ENCODE assay signal across 8 cellular contexts in genomic region chr15:90412356-90413194, GRCh38. TPM values are rescaled to one million over a fixed set of nuclear protein-coding genes. Genes with fewer than 3 reads are reported as not detected.
DNase-seq lines count a peak whose midpoint lies in the region; ATAC-seq and TF ChIP-seq lines count a peak whose summit lies in the region.

No MANE protein-coding gene starts in this region.

- H3K36me3 Mint-ChIP-seq in activated CD8-positive, alpha-beta T cell treated with anti-CD3 and anti-CD28 coated beads for 36 hours (ENCODE audit: low read depth), result peaks cover 52% of the 10 kb centered on the region

- intact Hi-C loops in activated CD8-positive, alpha-beta T cell treated with anti-CD3 and anti-CD28 coated beads for 36 hours (cut with micrococcal nuclease), result no loop called here
- intact Hi-C loops in stomach (cut with DNase I; ENCODE audit: low total_unique reads), result no loop called here

- ATAC-seq in GM21723 (IDR thresholded peaks at IDR 0.05; ENCODE audit: unreplicated experiment), result peak; percentile 95
- ATAC-seq in activated CD8-positive, alpha-beta T cell treated with anti-CD3 and anti-CD28 coated beads for 36 hours, result peak; percentile 25

- H3K36me3 ChIP-seq in stomach (peaks cover 0 to 4% (median 0%) of the 10 kb centered on the region in 4 donors), SJCRH30 (0 out of 2 replicates have a peak, but pooled peaks cover 4% of the 10 kb centered on the region)

- 23 to 46% (median 35%) methylated on average over 3 of the region's 3 CpGs for WGBS in stomach, 5 donors

- CTCF ChIA-PET in activated CD8-positive, alpha-beta T cell treated with anti-CD3 and anti-CD28 coated beads for 36 hours (lab: Charles Lee), result interaction anchor here (0.9 to 1.4 kb wide), 5 partner anchors 12 to 93 kb away, joined by 3 to 4 read pairs (median 3); no protein-coding TSS in a partner anchor

- peak; percentile 55 for DNase-seq in GF-D8 (lab: John Stamatoyannopoulos, UW)
- peak; percentile 64 for DNase-seq in KBM-7
- DNase-seq in activated CD8-positive, alpha-beta T cell treated with anti-CD3 and anti-CD28 coated beads for 36 hours, result peak; percentile 37
- peak; percentile 56 for DNase-seq in iPS DF 4.7 (ENCODE audit: extremely low read depth, low spot score)
- DNase-seq in stomach, result peak; percentile 59
- DNase-seq in epidermal melanocyte (ENCODE audit: insufficient read length, low spot score), result no peak
- DNase-seq in SJCRH30, result no peak

- peaks cover 12% of the 10 kb centered on the region for H3K9me3 Mint-ChIP-seq in activated CD8-positive, alpha-beta T cell treated with anti-CD3 and anti-CD28 coated beads for 36 hours

- POLR2A ChIA-PET in activated CD8-positive, alpha-beta T cell treated with anti-CD3 and anti-CD28 coated beads for 36 hours (lab: Charles Lee), result interaction anchor here (0.5 to 1.2 kb wide), 4 partner anchors 8 to 154 kb away, joined by 3 to 4 read pairs (median 4); no protein-coding TSS in a partner anchor

- H3K27me3 Mint-ChIP-seq in activated CD8-positive, alpha-beta T cell treated with anti-CD3 and anti-CD28 coated beads for 36 hours, result no peaks in the 10 kb centered on the region

- no peak for TF ChIP-seq CTCF in activated CD8-positive, alpha-beta T cell treated with anti-CD3 and anti-CD28 coated beads for 36 hours (IDR thresholded peaks at IDR 0.05)
- TF ChIP-seq CTCF in stomach (IDR thresholded peaks at IDR 0.05), result no peak

- no peak for TF ChIP-seq POLR2A in stomach (IDR thresholded peaks at IDR 0.05)

- H3K4me1 Mint-ChIP-seq in activated CD8-positive, alpha-beta T cell treated with anti-CD3 and anti-CD28 coated beads for 36 hours (ENCODE audit: low read depth), result peaks cover 77% of the 10 kb centered on the region

- in situ Hi-C loops in KBM-7 (cut with MboI; ENCODE audit: low pct_unique_long_range_greater_than_20kb, low sequenced_read_pairs), result no loop called here

- H3K4me3 Mint-ChIP-seq in activated CD8-positive, alpha-beta T cell treated with anti-CD3 and anti-CD28 coated beads for 36 hours, result no peak overlapping the region

- peak overlapping the region in 4 of 5 donors; percentile 43 to 83 (median 62) for H3K27ac ChIP-seq in stomach
- no peak overlapping the region for H3K27ac ChIP-seq in SJCRH30

- peak overlapping the region in 1 of 4 donors; percentile 5 for H3K4me3 ChIP-seq in stomach
- H3K4me3 ChIP-seq in SJCRH30, result no peak overlapping the region

- H3K27me3 ChIP-seq in stomach, result no peaks in the 10 kb centered on the region
- H3K27me3 ChIP-seq in SJCRH30, result no peaks in the 10 kb centered on the region

- no peaks in the 10 kb centered on the region for H3K9me3 ChIP-seq in stomach
- H3K9me3 ChIP-seq in SJCRH30 (replicated peaks), result peaks cover 11% of the 10 kb centered on the region; the same call in 1 of the 2 replicates

- TF ChIP-seq EP300 in stomach (IDR thresholded peaks at IDR 0.05), result no peak

- peaks cover 30 to 65% (median 45%) of the 10 kb centered on the region in 4 donors for H3K4me1 ChIP-seq in stomach
- H3K4me1 ChIP-seq in SJCRH30, result 0 out of 2 replicates have a peak, but pooled peaks cover 6% of the 10 kb centered on the region

- H3K27ac Mint-ChIP-seq in activated CD8-positive, alpha-beta T cell treated with anti-CD3 and anti-CD28 coated beads for 36 hours, result peak overlapping the region; percentile 85

RNA-seq across cellular contexts. Expression of gene IQGAP1, which starts 24.5 kb away (rescaled TPM):
- 100 to 1,000 TPM; 148 to 155 TPM for total RNA-seq in activated CD8-positive, alpha-beta T cell treated with anti-CD3 and anti-CD28 coated beads for 36 hours
- 100 to 1,000 TPM in 3 of 5 donors, 10 to 100 TPM in 2; 74.1 to 222 (median 160) TPM for total RNA-seq in stomach
- polyA plus RNA-seq in stomach, result 10 to 100 TPM; 22.3 to 64.5 (median 43.7) TPM
- total RNA-seq in SJCRH30 (2014; rRNA removed; shearing (Covaris generic)), result 85.0 and 100 TPM in 2 replicates

Comparison
In these comparisons a context has a peak if more than half of its experiments do, and no peak if none do; other contexts are left out.
1. DNase-seq: peak in GF-D8 (single experiment), KBM-7 (single experiment), activated CD8-positive, alpha-beta T cell treated with anti-CD3 and anti-CD28 coated beads for 36 hours (single experiment), iPS DF 4.7 (single experiment) and stomach (single experiment); none in epidermal melanocyte (single experiment) and SJCRH30 (0 of 2).